8 cellular contexts compared by ENCODE assay signal in the genomic region with DNA sequence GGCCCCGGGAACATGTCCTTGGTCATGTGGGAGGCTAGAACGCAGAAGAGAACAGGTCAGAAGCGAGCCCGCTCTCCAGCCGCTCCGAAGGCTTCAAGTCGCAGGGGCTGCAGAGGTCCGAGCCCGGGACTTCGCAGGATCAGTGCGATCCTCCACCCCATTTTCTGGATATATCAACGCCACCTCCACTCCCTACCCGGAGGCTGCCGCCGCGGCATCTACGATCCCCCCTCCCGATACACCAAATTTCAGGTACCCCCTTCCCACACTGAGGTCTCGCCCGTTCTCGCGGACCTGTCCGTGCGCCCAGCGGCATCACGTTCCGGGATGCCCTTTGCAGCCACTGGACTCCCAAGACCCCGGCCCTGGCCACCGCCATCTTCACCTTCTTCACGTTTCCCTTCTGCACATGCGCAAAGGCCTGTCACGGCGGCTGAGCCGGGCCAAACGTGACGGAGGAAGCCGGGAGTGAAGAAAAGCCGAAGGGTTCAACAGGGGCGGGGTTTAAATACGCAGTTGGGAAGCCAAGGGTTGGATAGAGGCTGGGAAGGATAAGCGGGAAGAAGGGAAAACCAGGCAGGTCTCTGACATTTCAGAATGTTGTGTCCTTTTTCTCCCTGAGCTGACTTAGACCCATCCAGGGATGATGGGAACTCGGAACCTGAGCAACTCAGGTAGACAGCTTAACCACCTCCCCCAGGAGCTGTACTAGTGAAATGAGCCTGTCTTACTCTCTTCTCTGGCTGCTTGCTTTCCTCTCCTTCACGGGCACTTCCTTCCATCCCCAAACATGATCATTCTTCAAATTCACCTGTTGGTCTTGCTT. TPM values are rescaled to one million over a fixed set of nuclear protein-coding genes. Genes with fewer than 3 reads are reported as not detected.
DNase-seq lines count a peak whose midpoint lies in the region; ATAC-seq and TF ChIP-seq lines count a peak whose summit lies in the region.

A gene (minus strand): TSS at position 399 of the 826 bp plus-strand sequence. CDS start 20 bp downstream, at position 379.

- peak within 1 kb of the TSS; percentile 23 for H2BK120ac ChIP-seq in trophoblast cell (ENCODE audit: insufficient read depth, low read length, poor library complexity)

- peak within 1 kb of the TSS; percentile 78 for H3K14ac ChIP-seq in trophoblast cell (ENCODE audit: low read length)

- DNase-seq in DMS114 treated with DMSO at 0.1 percent for 48 hours (lab: John Stamatoyannopoulos, UW; ENCODE audit: unreplicated experiment) (peak; percentile 85), H7 (peak; percentile 86), NCI-H1436 treated with DMSO at 0.1 percent for 48 hours (lab: John Stamatoyannopoulos, UW) (peak; percentile 26), T-cell (peak; percentile 73 to 89 (median 83)), Right ventricle myocardium superior (peak; percentile 95), trophoblast cell (peak; percentile 78 to 93), tibial artery (peak; percentile 91 to 93)
- DNase-seq in activated naive CD8-positive, alpha-beta T cell treated with anti-CD3 and anti-CD28 coated beads, Interleukin-2, amount 50 U/mL, for 24 hours, result peak; percentile 91

- no peaks in the 10 kb centered on the region for H3K9me3 Mint-ChIP-seq in T-cell
- no peaks in the 10 kb centered on the region for H3K9me3 Mint-ChIP-seq in activated naive CD8-positive, alpha-beta T cell treated with anti-CD3 and anti-CD28 coated beads, Interleukin-2, amount 50 U/mL, for 24 hours

- peak within 1 kb of the TSS; percentile 87 for H4K8ac ChIP-seq in trophoblast cell (ENCODE audit: low read depth, low read length)

- TF ChIP-seq CTCF in tibial artery (IDR thresholded peaks at IDR 0.05), result no peak

- H3K18ac ChIP-seq in trophoblast cell (ENCODE audit: low read length), result peak within 1 kb of the TSS; percentile 85

- H4K12ac ChIP-seq in trophoblast cell (ENCODE audit: low read depth, low read length), result peak within 1 kb of the TSS; percentile 72

- no CpG with 5 or more reads among the region's 43 CpGs for WGBS in trophoblast cell (ENCODE audit: extremely low coverage, insufficient coverage, insufficient read length)

- H3K23ac ChIP-seq in trophoblast cell (ENCODE audit: low read length), result no peak within 1 kb of the TSS

- H3K36me3 Mint-ChIP-seq in T-cell, result peaks cover 21% of the 10 kb centered on the region
- H3K36me3 Mint-ChIP-seq in activated naive CD8-positive, alpha-beta T cell treated with anti-CD3 and anti-CD28 coated beads, Interleukin-2, amount 50 U/mL, for 24 hours (ENCODE audit: low read depth), result peaks cover 33% of the 10 kb centered on the region

- H3K9ac ChIP-seq in trophoblast cell (ENCODE audit: low read length), result peak within 1 kb of the TSS; percentile 88

- peaks cover 6% of the 10 kb centered on the region for H3K79me1 ChIP-seq in trophoblast cell (ENCODE audit: low read length)

- peaks cover 8% of the 10 kb centered on the region for H3K36me3 ChIP-seq in H7 (replicated peaks; ENCODE audit: control insufficient read depth, insufficient read depth, low read length)
- peaks cover 14 to 18% of the 10 kb centered on the region in 2 experiments for H3K36me3 ChIP-seq in trophoblast cell (ENCODE audit: control insufficient read depth in 1 of 2, insufficient read depth in 2 of 2, low read length in 2 of 2)
- peaks cover 20 to 31% (median 24%) of the 10 kb centered on the region in 3 donors for H3K36me3 ChIP-seq in tibial artery

- peaks cover 3 to 9% of the 10 kb centered on the region in 2 experiments for H3K4me1 ChIP-seq in trophoblast cell (ENCODE audit: control insufficient read depth in 1 of 2, insufficient read depth in 2 of 2, low read length in 2 of 2)
- H3K4me1 ChIP-seq in tibial artery, result peaks cover 0 to 23% (median 12%) of the 10 kb centered on the region in 4 donors

- H3K79me2 ChIP-seq in trophoblast cell (ENCODE audit: control insufficient read depth, insufficient read depth, low read length, poor library complexity), result peaks cover 7% of the 10 kb centered on the region

- peak within 1 kb of the TSS; percentile 89 for H3K4ac ChIP-seq in trophoblast cell (ENCODE audit: low read depth, low read length)

- H3K27me3 ChIP-seq in H7 (ENCODE audit: control insufficient read depth, insufficient read depth, low read length) (no peaks in the 10 kb centered on the region), trophoblast cell (ENCODE audit: insufficient read depth, low read length) (no peaks in the 10 kb centered on the region), tibial artery (no peaks in the 10 kb centered on the region)

- peaks cover 31 to 43% (median 37%) of the 10 kb centered on the region in 3 donors for H3K4me1 Mint-ChIP-seq in T-cell
- peaks cover 48% of the 10 kb centered on the region for H3K4me1 Mint-ChIP-seq in activated naive CD8-positive, alpha-beta T cell treated with anti-CD3 and anti-CD28 coated beads, Interleukin-2, amount 50 U/mL, for 24 hours

- H3K27ac ChIP-seq in trophoblast cell (ENCODE audit: low read depth, low read length) (no peak within 1 kb of the TSS), tibial artery (peak within 1 kb of the TSS; percentile 78)

- H3K9me3 ChIP-seq in trophoblast cell (ENCODE audit: insufficient read depth, low read depth, low read length), result no peaks in the 10 kb centered on the region
- H3K9me3 ChIP-seq in tibial artery, result no peaks in the 10 kb centered on the region

- intact Hi-C loops in Right ventricle myocardium superior (cut with DNase I), result no loop called here
- intact Hi-C loops in tibial artery (cut with DNase I; ENCODE audit: low total_unique reads), result no loop called here

- ATAC-seq in T-cell (replicated peaks in 1 of 4) (peak; percentile 85 to 91 (median 88)), Right ventricle myocardium superior (ENCODE audit: poor library complexity) (peak; percentile 97)
- peak; percentile 71 for ATAC-seq in activated naive CD8-positive, alpha-beta T cell treated with anti-CD3 and anti-CD28 coated beads, Interleukin-2, amount 50 U/mL, for 24 hours

- peak within 1 kb of the TSS; percentile 92 for H2AFZ ChIP-seq in trophoblast cell (ENCODE audit: insufficient read depth, low read length, poor library complexity)

- peak within 1 kb of the TSS; percentile 93 for H3K4me2 ChIP-seq in trophoblast cell (ENCODE audit: low read length)

- POLR2A ChIA-PET in T-cell (lab: Charles Lee), result interaction anchor here in 1 of 2 donors (0.7 kb wide), 1 partner anchor 19 kb away, joined by 3 read pairs; no protein-coding TSS in a partner anchor

- H3K27ac Mint-ChIP-seq in T-cell, result peak within 1 kb of the TSS; percentile 99
- H3K27ac Mint-ChIP-seq in activated naive CD8-positive, alpha-beta T cell treated with anti-CD3 and anti-CD28 coated beads, Interleukin-2, amount 50 U/mL, for 24 hours, result peak within 1 kb of the TSS; percentile 91

- no peak within 1 kb of the TSS for H2AK5ac ChIP-seq in trophoblast cell (ENCODE audit: low read length)

- peak within 1 kb of the TSS; percentile 93 for H3K4me3 ChIP-seq in H7 (ENCODE audit: insufficient read depth, low read depth, low read length)
- peak within 1 kb of the TSS; percentile 97 for H3K4me3 ChIP-seq in trophoblast cell (ENCODE audit: low read depth, low read length)
- peak within 1 kb of the TSS; percentile 79 to 95 for H3K4me3 ChIP-seq in tibial artery

- peak within 1 kb of the TSS; percentile 49 for H4K91ac ChIP-seq in trophoblast cell (ENCODE audit: low read depth, low read length)

- peak within 1 kb of the TSS; percentile 87 to 100 (median 99) for H3K4me3 Mint-ChIP-seq in T-cell
- peak within 1 kb of the TSS; percentile 88 for H3K4me3 Mint-ChIP-seq in activated naive CD8-positive, alpha-beta T cell treated with anti-CD3 and anti-CD28 coated beads, Interleukin-2, amount 50 U/mL, for 24 hours

- no peak within 1 kb of the TSS for H2BK12ac ChIP-seq in trophoblast cell (ENCODE audit: low read length)

- H3K27me3 Mint-ChIP-seq in T-cell, result no peaks in the 10 kb centered on the region
- H3K27me3 Mint-ChIP-seq in activated naive CD8-positive, alpha-beta T cell treated with anti-CD3 and anti-CD28 coated beads, Interleukin-2, amount 50 U/mL, for 24 hours, result no peaks in the 10 kb centered on the region

- CTCF ChIA-PET in T-cell (lab: Charles Lee), result interaction anchor here in 1 of 2 donors (0.6 to 3.1 kb wide), 7 partner anchors 11 to 97 kb away, joined by 3 to 13 read pairs (median 4); no protein-coding TSS in a partner anchor

- peak within 1 kb of the TSS; percentile 24 for H2BK5ac ChIP-seq in trophoblast cell (ENCODE audit: low read depth, low read length, poor library complexity)

RNA-seq across cellular contexts. Expression of the gene that starts here (rescaled TPM):
- total RNA-seq in H7 (2014; rRNA removed; shearing (Covaris generic)), result 206 and 222 TPM in 2 replicates
- total RNA-seq in T-cell, result 100 to 1,000 TPM; 138 to 175 (median 166) TPM
- 431 TPM for total RNA-seq in Right ventricle myocardium superior
- 229 and 233 TPM in 2 replicates for polyA plus RNA-seq in trophoblast cell (2013)

Comparison
In these comparisons a context has a peak if more than half of its experiments do, and no peak if none do; other contexts are left out.
1. DNase-seq: peak in every context shown above with its lines; median percentile 95 in Right ventricle myocardium superior; 92 in tibial artery; 91 in activated naive CD8-positive, alpha-beta T cell treated with anti-CD3 and anti-CD28 coated beads, Interleukin-2, amount 50 U/mL, for 24 hours; 86 in H7; 86 in trophoblast cell; 85 in DMS114 treated with DMSO at 0.1 percent for 48 hours; 83 in T-cell; 26 in NCI-H1436 treated with DMSO at 0.1 percent for 48 hours.